ENCODE assay signal across 15 cellular contexts in the genomic region with DNA sequence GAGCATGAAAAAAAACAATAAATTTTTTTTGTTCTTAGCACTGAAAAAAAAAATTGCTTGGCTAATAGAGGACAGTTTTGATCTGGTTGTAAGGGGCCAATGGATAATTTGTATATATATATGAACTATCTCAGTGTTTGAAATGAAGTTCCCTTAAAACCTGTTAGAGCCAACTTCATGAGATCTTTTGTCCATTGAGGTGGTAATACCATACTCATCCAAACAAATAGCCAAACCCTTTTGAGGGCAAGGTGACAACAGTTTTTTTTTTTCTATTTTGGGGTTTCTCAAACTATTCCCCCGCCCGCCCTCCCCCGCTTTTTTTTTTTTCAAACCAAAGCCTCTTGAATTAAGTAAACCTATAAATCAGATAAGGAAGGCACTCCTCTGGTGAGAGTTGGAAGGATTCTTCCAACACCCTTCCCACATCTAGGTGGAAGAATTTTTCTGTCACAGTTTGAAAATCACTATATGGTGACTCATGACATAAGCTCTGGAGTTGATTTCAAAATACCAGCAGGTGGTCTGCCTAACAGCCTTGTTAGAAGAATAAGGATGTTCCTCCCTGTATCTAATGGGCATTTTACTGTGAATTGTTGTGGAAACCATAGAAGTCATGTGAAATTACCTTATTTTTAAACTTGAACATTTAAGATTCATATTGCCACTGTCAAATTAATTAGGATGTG. TPM values are rescaled to one million over a fixed set of nuclear protein-coding genes. Genes with fewer than 3 reads are reported as not detected.
A peak's percentile ranks its signal among the peaks of the same experiment; 100 is the strongest.
DNase-seq lines count a peak whose midpoint lies in the region; ATAC-seq, FAIRE-seq and TF ChIP-seq lines count a peak whose summit lies in the region.
"Had no signal": no experiment of that assay in that cellular context is flagged by ENCODE, and none has a peak within 500 bp of the region (broad histone marks: within the 10 kb centered on the region; RNA-seq: fewer than 3 reads in every experiment).

No MANE protein-coding gene starts in this region.

- TF ChIP-seq CTCF in A549 (IDR thresholded peaks at IDR 0.05) (no peak), RWPE1 (conservative IDR thresholded peaks at IDR 0.05; ENCODE audit: low read depth) (no peak), foreskin keratinocyte (conservative IDR thresholded peaks at IDR 0.05) (no peak)

- no peak overlapping the region for H3K4me3 ChIP-seq in A549
- H3K4me3 ChIP-seq: left ventricle myocardium inferior, right atrium auricular region had no signal

- H3K4me2 ChIP-seq in A549: peak overlapping the region; percentile 63

- no peaks in the 10 kb centered on the region for H3K9me3 ChIP-seq in A549
- H3K9me3 ChIP-seq: left ventricle myocardium inferior, right atrium auricular region had no signal

- TF ChIP-seq RAD21 in A549 (conservative IDR thresholded peaks at IDR 0.05 in 1 of 2, IDR thresholded peaks at IDR 0.05 in 1 of 2): 0 out of 5 replicates have a peak, but pooled peaks of 1 of the 2 experiments have one; percentile 14

- DNase-seq in A549 (ENCODE audit: low read depth in 1 of 2, low spot score in 1 of 2) (peak; percentile 35 to 78), H4 (ENCODE audit: low spot score) (peak; percentile 45), RWPE1 (ENCODE audit: low spot score) (peak; percentile 16), foreskin keratinocyte (peak in 1 of 2 donors; percentile 52), globus pallidus (ENCODE audit: low spot score) (no peak)
- DNase-seq: activated CD8-positive, alpha-beta T cell treated with anti-CD3 and anti-CD28 coated beads, Interleukin-2, amount 10 ng/mL, durations not matched to agents 7 days and 5 days; left ventricle myocardium inferior; NCI-H1105 treated with DMSO at 0.1 percent for 48 hours; Right ventricle myocardium superior had no signal

- POLR2A ChIA-PET in A549 (lab: Yijun Ruan, JAX): interaction anchor here (0.6 to 1.3 kb wide), 3 partner anchors 10 to 288 kb away, joined by 4 to 6 read pairs (median 5); no protein-coding TSS in a partner anchor
- POLR2A ChIA-PET in RWPE1 (lab: Yijun Ruan, JAX; ENCODE audit: low non-redundant PET): no interaction called here

- H3K4me1 ChIP-seq in A549 (peaks cover 74% of the 10 kb centered on the region), foreskin keratinocyte (peaks cover 34% of the 10 kb centered on the region)

- CTCF ChIA-PET in A549 (lab: Yijun Ruan, JAX): no interaction called here
- CTCF ChIA-PET in RWPE1 (lab: Yijun Ruan, JAX): no interaction called here

- TF ChIP-seq EP300 in A549 (IDR thresholded peaks at IDR 0.05): no peak

- H3K27ac ChIP-seq in A549: no peak overlapping the region
- H3K27ac ChIP-seq in RWPE1: no peak overlapping the region
- H3K27ac ChIP-seq in foreskin keratinocyte: no peak overlapping the region
- H3K27ac ChIP-seq: C4-2B, left ventricle myocardium inferior, right atrium auricular region had no signal

- peak; percentile 62 to 83; a peak in 3 of 6 replicates for ATAC-seq in A549
- ATAC-seq in foreskin keratinocyte: peak; percentile 64
- ATAC-seq in HG03097 (IDR thresholded peaks at IDR 0.05; ENCODE audit: low FRiP score, unreplicated experiment): no peak
- ATAC-seq in HG02759 (IDR thresholded peaks at IDR 0.05; ENCODE audit: unreplicated experiment): no peak
- no peak for ATAC-seq in HG03432 (IDR thresholded peaks at IDR 0.05; ENCODE audit: unreplicated experiment)
- ATAC-seq: activated CD8-positive, alpha-beta T cell treated with anti-CD3 and anti-CD28 coated beads, Interleukin-2, amount 10 ng/mL, durations not matched to agents 7 days and 5 days; esophagus mucosa had no signal

- peak; percentile 84 for FAIRE-seq in A549 (lab: Jason Lieb, UNC)

- H3K27me3 ChIP-seq in foreskin keratinocyte: no peaks in the 10 kb centered on the region
- H3K27me3 ChIP-seq: right atrium auricular region had no signal

- no peak for TF ChIP-seq POLR2A in A549 (IDR thresholded peaks at IDR 0.05; ENCODE audit: low read length)

- 5% methylated on average over 3 of the region's 3 CpGs for WGBS in A549 (ENCODE audit: missing lambda C conversion rate)

TF ChIP-seq in A549, 52 proteins besides CTCF, POLR2A, EP300 and RAD21:
- TF ChIP-seq ZFP36 (IDR thresholded peaks at IDR 0.05; ENCODE audit: borderline replicate concordance, partially characterized antibody): no peak
- no peak for TF ChIP-seq MYC (IDR thresholded peaks at IDR 0.05; ENCODE audit: borderline replicate concordance, low read length)
- no peak for TF ChIP-seq KDM5A (IDR thresholded peaks at IDR 0.05)
- TF ChIP-seq, protein P1, sequence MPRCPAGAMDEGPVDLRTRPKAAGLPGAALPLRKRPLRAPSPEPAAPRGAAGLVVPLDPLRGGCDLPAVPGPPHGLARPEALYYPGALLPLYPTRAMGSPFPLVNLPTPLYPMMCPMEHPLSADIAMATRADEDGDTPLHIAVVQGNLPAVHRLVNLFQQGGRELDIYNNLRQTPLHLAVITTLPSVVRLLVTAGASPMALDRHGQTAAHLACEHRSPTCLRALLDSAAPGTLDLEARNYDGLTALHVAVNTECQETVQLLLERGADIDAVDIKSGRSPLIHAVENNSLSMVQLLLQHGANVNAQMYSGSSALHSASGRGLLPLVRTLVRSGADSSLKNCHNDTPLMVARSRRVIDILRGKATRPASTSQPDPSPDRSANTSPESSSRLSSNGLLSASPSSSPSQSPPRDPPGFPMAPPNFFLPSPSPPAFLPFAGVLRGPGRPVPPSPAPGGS (IDR thresholded peaks at IDR 0.05): no peak
- TF ChIP-seq MAX (IDR thresholded peaks at IDR 0.05): peak; percentile 39; the same call in 1 of the 2 replicates
- no peak for TF ChIP-seq HEYL (CRISPR knock-in tag; IDR thresholded peaks at IDR 0.05)
- TF ChIP-seq ZC3H11A (IDR thresholded peaks at IDR 0.05): no peak
- no peak for TF ChIP-seq ESRRA (IDR thresholded peaks at IDR 0.05; ENCODE audit: borderline replicate concordance, low read length)
- peak; percentile 65; the same call in 1 of the 2 replicates for TF ChIP-seq GATA3 (IDR thresholded peaks at IDR 0.05; ENCODE audit: borderline replicate concordance)
- peak; percentile 56; the same call in 1 of the 2 replicates for TF ChIP-seq JUNB (IDR thresholded peaks at IDR 0.05)
- TF ChIP-seq FOSL2 (IDR thresholded peaks at IDR 0.05): no peak
- TF ChIP-seq FOSL2 (CRISPR knock-in tag; IDR thresholded peaks at IDR 0.05): peak; percentile 89
- TF ChIP-seq FOSB (CRISPR knock-in tag; IDR thresholded peaks at IDR 0.05): no peak
- TF ChIP-seq EHMT2 (IDR thresholded peaks at IDR 0.05; ENCODE audit: low read depth): no peak
- TF ChIP-seq TP53 (CRISPR knock-in tag; IDR thresholded peaks at IDR 0.05): no peak
- peak; percentile 26 to 78; a peak in 3 of 4 replicates for TF ChIP-seq CEBPB (IDR thresholded peaks at IDR 0.05)
- TF ChIP-seq ELK1 (IDR thresholded peaks at IDR 0.05; ENCODE audit: low read depth, low read length): no peak
- TF ChIP-seq CHD4 (IDR thresholded peaks at IDR 0.05; ENCODE audit: borderline replicate concordance): no peak

RNA-seq across cellular contexts. Expression of gene ARHGAP5, which starts 10.2 kb away (rescaled TPM):
- polyA plus RNA-seq in A549 (2011; rRNA removed) (57.3 and 66.1 TPM in 2 replicates), A549 (2017; fragmentation: RNase III; extraction: RNeasy Plus Mini Kit Qiagen cat#74134 plus additional on column Dnase treatment) (32.5 to 33.6 TPM (median 33.0 TPM) in 3 replicates), foreskin keratinocyte (11.6 and 13.4 TPM in 2 replicates)
- 5.1 and 5.8 TPM in 2 replicates for polyA plus RNA-seq in A549 (2012; cell fraction: cytosol; rRNA removed)
- polyA plus RNA-seq in A549 (2012; cell fraction: nucleus; rRNA removed): 4.5 and 9.6 TPM in 2 replicates
- 44.1 and 51.3 TPM in 2 replicates for polyA minus RNA-seq in A549 (2011; rRNA and poly(A)+ RNA removed)
- total RNA-seq in H4 (2014; rRNA removed; shearing (Covaris generic)): 25.2 and 25.3 TPM in 2 replicates
- total RNA-seq in foreskin keratinocyte: 76.4 and 80.7 TPM in 2 replicates

Comparison
In these comparisons a context has a peak if more than half of its experiments do, and no peak if none do; other contexts are left out.
1. ATAC-seq: peak in A549 (2 of 2) and foreskin keratinocyte (single experiment); none in HG03097 (single experiment), HG02759 (single experiment) and HG03432 (single experiment).